Comparison of ENCODE assay signal across 8 cellular contexts in genomic region chr19:21505459-21506393, GRCh38. TPM values are rescaled to one million over a fixed set of nuclear protein-coding genes. Genes with fewer than 3 reads are reported as not detected.
DNase-seq lines count a peak whose midpoint lies in the region; ATAC-seq and TF ChIP-seq lines count a peak whose summit lies in the region.

TSS of gene ZNF429 (plus strand) at chr19:21505602. CDS start at chr19:21505772, 170 bp downstream.

- ATAC-seq in GM21423 (IDR thresholded peaks at IDR 0.05; ENCODE audit: unreplicated experiment): peak; percentile 100

- H3K4me3 Mint-ChIP-seq in Calu3 (ENCODE audit: low read depth, unreplicated experiment): peak within 1 kb of the TSS; percentile 75

- H3K27ac Mint-ChIP-seq in Calu3 (ENCODE audit: unreplicated experiment): no peak within 1 kb of the TSS

- CTCF ChIA-PET in Calu3 (lab: Charles Lee): no interaction called here

- peaks cover 25% of the 10 kb centered on the region for H3K36me3 ChIP-seq in HUES64 (ENCODE audit: insufficient read depth, low read length)
- H3K36me3 ChIP-seq in OCI-LY3 (replicated peaks; ENCODE audit: low read depth, low read length): peaks cover 26% of the 10 kb centered on the region

- H3K27me3 Mint-ChIP-seq in Calu3 (ENCODE audit: unreplicated experiment): no peaks in the 10 kb centered on the region

- no peak for TF ChIP-seq CTCF in Calu3 (IDR thresholded peaks at IDR 0.05; ENCODE audit: unreplicated experiment)
- no peak for TF ChIP-seq CTCF in OCI-LY3 (IDR thresholded peaks at IDR 0.05; ENCODE audit: low read depth, low read length)

- H3K4me1 ChIP-seq in HUES64 (ENCODE audit: insufficient read depth, low read length) (peaks cover 3% of the 10 kb centered on the region; the same call in 1 of the 2 replicates), OCI-LY3 (ENCODE audit: low read length) (0 out of 2 replicates have a peak, but pooled peaks cover 6% of the 10 kb centered on the region), mononuclear cell (ENCODE audit: insufficient read depth, low read length) (peaks cover 17% of the 10 kb centered on the region)

- H4K20me1 ChIP-seq in OCI-LY3 (ENCODE audit: insufficient read depth, low read length): no peaks in the 10 kb centered on the region

- intact Hi-C loops in Calu3 (cut with micrococcal nuclease; ENCODE audit: unreplicated experiment): no loop called here

- DNase-seq in Calu3 (peak; percentile 70), activated T-cell treated with anti-CD3 and anti-CD28 coated beads for 4 hours (peak; percentile 87), epithelial cell of prostate (ENCODE audit: low read depth, low spot score) (peak; percentile 69)
- DNase-seq in stimulated activated CD8-positive, alpha-beta memory T cell treated with anti-CD3 and anti-CD28 coated beads, Interleukin-2, amount 100 ng/mL, for 48 hours (ENCODE audit: low read depth in 2 of 2): peak; percentile 72 to 78

- H3K9ac ChIP-seq in HUES64 (ENCODE audit: low read depth, low read length): peak within 1 kb of the TSS; percentile 89
- peak within 1 kb of the TSS; percentile 82 for H3K9ac ChIP-seq in OCI-LY3 (ENCODE audit: low read length)

- peak within 1 kb of the TSS; percentile 92 for H3K27ac ChIP-seq in HUES64 (ENCODE audit: low read depth, low read length)
- H3K27ac ChIP-seq in OCI-LY3 (ENCODE audit: low read length): peak within 1 kb of the TSS; percentile 39
- H3K27ac ChIP-seq in epithelial cell of prostate: peak within 1 kb of the TSS; percentile 89

- peaks cover 3% of the 10 kb centered on the region for H3K9me3 Mint-ChIP-seq in Calu3 (ENCODE audit: low read depth, unreplicated experiment)

- H3K4me3 ChIP-seq in HUES64 (ENCODE audit: low read length) (peak within 1 kb of the TSS; percentile 83), OCI-LY3 (ENCODE audit: low read length) (peak within 1 kb of the TSS; percentile 90), mononuclear cell (ENCODE audit: low read length) (peak within 1 kb of the TSS; percentile 96)

- peaks cover 20% of the 10 kb centered on the region for H3K79me2 ChIP-seq in OCI-LY3 (ENCODE audit: low read length)

- peaks cover 18% of the 10 kb centered on the region for H3K36me3 Mint-ChIP-seq in Calu3 (ENCODE audit: insufficient read depth, unreplicated experiment)

- H3K4me2 ChIP-seq in OCI-LY3 (ENCODE audit: low read length): peak within 1 kb of the TSS; percentile 70

- 5% methylated on average over 43 of the region's 43 CpGs for WGBS in HUES64

- BruUV-seq in Calu3 (replicated peaks; lab: Mats Ljungman, UMichigan): TSS peak; percentile 42

- H3K27me3 ChIP-seq in HUES64 (ENCODE audit: insufficient read depth, low read length): no peaks in the 10 kb centered on the region
- no peaks in the 10 kb centered on the region for H3K27me3 ChIP-seq in OCI-LY3 (ENCODE audit: low read depth, low read length)
- H3K27me3 ChIP-seq in mononuclear cell (ENCODE audit: insufficient read depth, low read length): no peaks in the 10 kb centered on the region

- H2AFZ ChIP-seq in OCI-LY3 (ENCODE audit: low read depth, low read length): peak within 1 kb of the TSS; percentile 83

- no peaks in the 10 kb centered on the region for H3K9me3 ChIP-seq in HUES64 (ENCODE audit: insufficient read depth, low read depth, low read length)
- peaks cover 7% of the 10 kb centered on the region for H3K9me3 ChIP-seq in OCI-LY3 (ENCODE audit: insufficient read depth, low read length)
- no peaks in the 10 kb centered on the region for H3K9me3 ChIP-seq in mononuclear cell (ENCODE audit: low read depth, low read length)

- no peaks in the 10 kb centered on the region for H3K4me1 Mint-ChIP-seq in Calu3 (ENCODE audit: low read depth, unreplicated experiment)

RNA-seq across cellular contexts. Expression of gene ZNF429, which starts in this region (rescaled TPM):
- total RNA-seq in Calu3 (2022): 3.7 and 5.6 TPM in 2 replicates
- 8.3 TPM for polyA plus RNA-seq in HUES64 (2013, experiment 1 of 2)
- 7.7 TPM for polyA plus RNA-seq in HUES64 (2013, experiment 2 of 2)
- total RNA-seq in mononuclear cell: 8.4 TPM

Comparison
In these comparisons a context has a peak if more than half of its experiments do, and no peak if none do; other contexts are left out.
1. Peak in every context shown above with its lines: DNase-seq, ATAC-seq, H3K4me3 ChIP-seq and H3K27ac ChIP-seq.
2. H3K27ac ChIP-seq: peak in every context shown above with its lines; median percentile 92 in HUES64; 89 in epithelial cell of prostate; 39 in OCI-LY3.